In the genomic region with DNA sequence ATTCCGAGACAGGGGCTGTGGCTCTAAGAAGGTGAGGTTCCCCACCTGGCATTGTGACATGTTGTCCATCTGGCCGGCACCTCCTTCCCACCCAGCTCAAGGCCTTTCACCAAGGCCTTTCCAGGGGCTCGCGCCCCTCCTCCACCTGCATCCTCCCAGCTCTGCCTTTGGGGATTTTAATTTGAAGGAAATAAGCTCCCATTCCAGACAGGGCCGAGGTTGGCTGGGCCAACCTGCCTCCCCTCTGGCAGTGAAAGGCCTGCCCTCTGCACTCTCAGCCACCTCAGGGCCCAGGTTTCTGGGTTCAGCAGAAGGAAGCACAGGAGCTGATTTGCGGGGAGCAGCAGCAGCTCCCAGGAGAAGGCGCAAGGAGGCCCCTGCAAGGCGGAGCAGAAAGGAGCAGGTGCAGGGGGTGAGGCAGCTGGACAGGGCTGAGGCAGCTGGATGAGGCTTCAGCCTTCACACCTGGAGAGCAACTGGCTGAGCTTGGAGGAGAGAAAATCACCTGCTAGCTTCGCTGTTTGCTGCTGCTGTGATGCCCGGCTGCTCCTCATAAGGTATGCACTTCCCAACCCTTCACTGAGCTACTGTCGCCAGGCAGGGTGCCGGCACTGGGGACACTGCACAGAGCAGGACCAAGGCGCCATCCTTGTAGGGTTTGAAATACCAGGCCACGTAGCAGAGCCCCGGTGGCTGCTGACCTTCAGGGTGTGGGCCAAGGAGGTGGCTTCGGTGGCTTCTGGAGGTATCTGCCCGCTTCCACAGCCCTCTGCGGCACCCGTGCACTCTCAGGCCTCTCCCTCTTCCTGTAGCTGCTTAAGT, we compare ENCODE assay signal across 23 cellular contexts.
DNase-seq lines count a peak whose midpoint lies in the region; ATAC-seq, FAIRE-seq and TF ChIP-seq lines count a peak whose summit lies in the region.
"Had no signal": no experiment of that assay in that cellular context is flagged by ENCODE, and none has a peak within 500 bp of the region (broad histone marks: within the 10 kb centered on the region; RNA-seq: fewer than 3 reads in every experiment).

No MANE protein-coding gene starts in this region.

- no peaks in the 10 kb centered on the region for H3K9me2 ChIP-seq in PC-3 (replicated peaks; ENCODE audit: low read length)
- H3K9me2 ChIP-seq: SK-N-SH had no signal

- POLR2A ChIA-PET in HepG2 (lab: Yijun Ruan, JAX) (no interaction called here), WTC11 (lab: Charles Lee) (interaction anchor here (1.1 kb wide), 1 partner anchor 26 kb away, joined by 3 read pairs; no protein-coding TSS in a partner anchor), PC-3 (lab: Charles Lee; ENCODE audit: unreplicated experiment) (no interaction called here)

- H3K36me3 ChIP-seq in HepG2 (replicated peaks in 1 of 2; ENCODE audit: control insufficient read depth in 1 of 2, insufficient read depth in 2 of 2, low read length in 2 of 2) (no peaks in the 10 kb centered on the region), right lobe of liver (no peaks in the 10 kb centered on the region), PC-3 (ENCODE audit: low read depth, low read length) (no peaks in the 10 kb centered on the region)

- no peak for TF ChIP-seq CTCF in HepG2 (CRISPR knock-in tag; IDR thresholded peaks at IDR 0.05)
- no peak for TF ChIP-seq CTCF in right lobe of liver (IDR thresholded peaks at IDR 0.05)
- no peak for TF ChIP-seq CTCF in WTC11 (IDR thresholded peaks at IDR 0.05)
- no peak for TF ChIP-seq CTCF in PC-3 (conservative IDR thresholded peaks at IDR 0.05; ENCODE audit: low read depth, low read length)

- H3K4me3 ChIP-seq in HepG2 (replicated peaks in 1 of 3; ENCODE audit: insufficient read depth in 1 of 3, low read depth in 2 of 3, low read length in 3 of 3) (no peak overlapping the region), right lobe of liver (no peak overlapping the region), PC-3 (ENCODE audit: low read length) (no peak overlapping the region)

- FAIRE-seq in HepG2 (lab: Jason Lieb, UNC): no peak
- FAIRE-seq: G401.6, GM18507, H1 had no signal

- no peak overlapping the region for H2AFZ ChIP-seq in HepG2 (ENCODE audit: low read length)
- H2AFZ ChIP-seq in PC-3 (ENCODE audit: low read length): no peak overlapping the region

- no peaks in the 10 kb centered on the region for H3F3A ChIP-seq in PC-3 (ENCODE audit: low read length, unreplicated experiment)

- H3K9ac ChIP-seq in HepG2 (ENCODE audit: insufficient read depth, low read depth, low read length) (no peak overlapping the region), PC-3 (ENCODE audit: low read length) (no peak overlapping the region)
- H3K9ac ChIP-seq: SK-N-SH had no signal

- BruUV-seq in HepG2 (replicated peaks; lab: Mats Ljungman, UMichigan): no TSS peak
- no TSS peak for BruUV-seq in PC-3 (replicated peaks; lab: Mats Ljungman, UMichigan)

- H3K9me3 ChIP-seq in HepG2 (ENCODE audit: low read length): no peaks in the 10 kb centered on the region
- H3K9me3 ChIP-seq in right lobe of liver: no peaks in the 10 kb centered on the region
- no peaks in the 10 kb centered on the region for H3K9me3 ChIP-seq in PC-3 (ENCODE audit: low read length)
- H3K9me3 ChIP-seq: SK-N-SH had no signal

- no peaks in the 10 kb centered on the region for H3K36me3 Mint-ChIP-seq in WTC11
- H3K36me3 Mint-ChIP-seq: CD14-positive monocyte, IgD-negative memory B cell, T-cell had no signal

- DNase-seq in HepG2 (ENCODE audit: low spot score) (no peak), right lobe of liver (no peak), NCI-H345 treated with DMSO at 0.1 percent for 48 hours (lab: John Stamatoyannopoulos, UW; ENCODE audit: unreplicated experiment) (peak; percentile 8), WTC11 (ENCODE audit: low spot score) (no peak), PC-3 (no peak), cerebellar nuclear complex (lab: John Stamatoyannopoulos, UW) (no peak)
- DNase-seq: AML-193, Karpas-422, NCI-H1436, NCI-H187 treated with DMSO at 0.1 percent for 48 hours, NCI-H2107, NCI-H510A, RPMI8226, SIG-M5, SK-N-SH, T-cell had no signal

- H3K4me1 ChIP-seq in HepG2 (ENCODE audit: insufficient read depth, low read length): no peaks in the 10 kb centered on the region
- no peaks in the 10 kb centered on the region for H3K4me1 ChIP-seq in right lobe of liver
- no peaks in the 10 kb centered on the region for H3K4me1 ChIP-seq in PC-3 (ENCODE audit: insufficient read depth, low read length)

- no peaks in the 10 kb centered on the region for H3K9me3 Mint-ChIP-seq in WTC11
- H3K9me3 Mint-ChIP-seq: IgD-negative memory B cell, T-cell had no signal

- TF ChIP-seq POLR2A in HepG2 (IDR thresholded peaks at IDR 0.05; ENCODE audit: insufficient read depth in 1 of 2, low read depth in 2 of 2, low read length in 2 of 2) (no peak), right lobe of liver (IDR thresholded peaks at IDR 0.05) (no peak)

- 20% methylated on average over 17 of the region's 19 CpGs for WGBS in HepG2 (ENCODE audit: low lambda C conversion rate)
- WGBS in right lobe of liver (ENCODE audit: insufficient coverage, low coverage, low lambda C conversion rate, missing lambda C conversion rate): 63% methylated on average over 6 of the region's 19 CpGs

- peaks cover 12% of the 10 kb centered on the region for H3K4me1 Mint-ChIP-seq in WTC11
- H3K4me1 Mint-ChIP-seq: T-cell had no signal

- H3K27me3 ChIP-seq in HepG2 (ENCODE audit: control insufficient read depth in 1 of 2, insufficient read depth in 2 of 2, low read length in 2 of 2): peaks cover 14 to 28% of the 10 kb centered on the region in 2 experiments
- H3K27me3 ChIP-seq in right lobe of liver: no peaks in the 10 kb centered on the region
- H3K27me3 ChIP-seq in PC-3 (ENCODE audit: low read length): peaks cover 94% of the 10 kb centered on the region

- H3K27ac ChIP-seq in HepG2 (ENCODE audit: extremely low read length, insufficient read depth, low read length) (no peak overlapping the region), right lobe of liver (no peak overlapping the region), PC-3 (ENCODE audit: low read length) (no peak overlapping the region)

- H3K79me2 ChIP-seq in HepG2 (ENCODE audit: insufficient read depth, low read length) (no peaks in the 10 kb centered on the region), PC-3 (ENCODE audit: low read length) (no peaks in the 10 kb centered on the region)

- H3K4me2 ChIP-seq in HepG2 (ENCODE audit: low read depth, low read length) (no peak overlapping the region), PC-3 (ENCODE audit: low read length) (no peak overlapping the region)
- H3K4me2 ChIP-seq: SK-N-SH had no signal

- intact Hi-C loops in HepG2 (cut with micrococcal nuclease; ENCODE audit: unreplicated experiment) (no loop called here), right lobe of liver (cut with DNase I) (no loop called here), PC-3 (cut with micrococcal nuclease) (no loop called here)

- in situ Hi-C loops in HepG2 (cut with HindIII; ENCODE audit: extremely low pct_ligation_motif_present, low pct_unique_long_range_greater_than_20kb): no loop called here

- no peak overlapping the region for H3K4me3 Mint-ChIP-seq in WTC11
- H3K4me3 Mint-ChIP-seq: CD14-positive monocyte, IgD-negative memory B cell, T-cell had no signal

- TF ChIP-seq EP300 in HepG2 (IDR thresholded peaks at IDR 0.05; ENCODE audit: low read depth in 2 of 2, low read length in 2 of 2) (no peak), HepG2 (CRISPR knock-in tag; IDR thresholded peaks at IDR 0.05; ENCODE audit: borderline replicate concordance) (no peak)

- CTCF ChIA-PET in HepG2 (lab: Yijun Ruan, JAX; ENCODE audit: low intra/inter-chr PET ratio, low total read pairs) (no interaction called here), WTC11 (lab: Charles Lee) (interaction anchor here (0.6 to 1.2 kb wide), 3 partner anchors 61 to 408 kb away, joined by 3 to 4 read pairs (median 3); no protein-coding TSS in a partner anchor), PC-3 (lab: Charles Lee) (no interaction called here)

- H4K20me1 ChIP-seq in HepG2 (ENCODE audit: insufficient read depth, low read length): no peaks in the 10 kb centered on the region
- H4K20me1 ChIP-seq in PC-3 (ENCODE audit: low read length): no peaks in the 10 kb centered on the region

- peak; percentile 35 for ATAC-seq in HepG2
- no peak for ATAC-seq in right lobe of liver
- peak; percentile 24 for ATAC-seq in WTC11
- ATAC-seq in PC-3: no peak
- ATAC-seq in GM21381 (IDR thresholded peaks at IDR 0.05; ENCODE audit: unreplicated experiment): no peak
- ATAC-seq in GM19023 (IDR thresholded peaks at IDR 0.05; ENCODE audit: unreplicated experiment): no peak
- ATAC-seq: T-cell had no signal

- no peak for TF ChIP-seq RAD21 in HepG2 (CRISPR knock-in tag; IDR thresholded peaks at IDR 0.05)

- no peak overlapping the region for H3K27ac Mint-ChIP-seq in WTC11
- H3K27ac Mint-ChIP-seq: IgD-negative memory B cell, T-cell had no signal

- no peaks in the 10 kb centered on the region for H3K27me3 Mint-ChIP-seq in WTC11 (ENCODE audit: low read depth)

TF ChIP-seq in HepG2, 621 proteins besides CTCF, POLR2A, EP300 and RAD21 (continues in another document):
- no peak for TF ChIP-seq PAF1 (CRISPR knock-in tag; IDR thresholded peaks at IDR 0.05)
- no peak for TF ChIP-seq BCL6 (CRISPR knock-in tag; IDR thresholded peaks at IDR 0.05)

TF ChIP-seq in WTC11, 78 proteins besides CTCF, POLR2A, EP300 and RAD21 (continues in another document):
- TF ChIP-seq ZNF263 (CRISPR knock-in tag; IDR thresholded peaks at IDR 0.05; ENCODE audit: low read depth) (no peak), CBFB (CRISPR knock-in tag; IDR thresholded peaks at IDR 0.05; ENCODE audit: low read depth) (no peak), HMGA2 (CRISPR knock-in tag; IDR thresholded peaks at IDR 0.05) (no peak)
- TF ChIP-seq, protein P1, sequence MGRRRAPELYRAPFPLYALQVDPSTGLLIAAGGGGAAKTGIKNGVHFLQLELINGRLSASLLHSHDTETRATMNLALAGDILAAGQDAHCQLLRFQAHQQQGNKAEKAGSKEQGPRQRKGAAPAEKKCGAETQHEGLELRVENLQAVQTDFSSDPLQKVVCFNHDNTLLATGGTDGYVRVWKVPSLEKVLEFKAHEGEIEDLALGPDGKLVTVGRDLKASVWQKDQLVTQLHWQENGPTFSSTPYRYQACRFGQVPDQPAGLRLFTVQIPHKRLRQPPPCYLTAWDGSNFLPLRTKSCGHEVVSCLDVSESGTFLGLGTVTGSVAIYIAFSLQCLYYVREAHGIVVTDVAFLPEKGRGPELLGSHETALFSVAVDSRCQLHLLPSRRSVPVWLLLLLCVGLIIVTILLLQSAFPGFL (CRISPR knock-in tag; IDR thresholded peaks at IDR 0.05; ENCODE audit: borderline replicate concordance): no peak

Comparison
In these comparisons a context has a peak if more than half of its experiments do, and no peak if none do; other contexts are left out.
1. ATAC-seq: peak in HepG2 (single experiment) and WTC11 (single experiment); none in right lobe of liver (0 of 4), PC-3 (single experiment), GM21381 (single experiment) and GM19023 (single experiment).